Comparison of ENCODE assay signal across 9 cellular contexts in the genomic region with DNA sequence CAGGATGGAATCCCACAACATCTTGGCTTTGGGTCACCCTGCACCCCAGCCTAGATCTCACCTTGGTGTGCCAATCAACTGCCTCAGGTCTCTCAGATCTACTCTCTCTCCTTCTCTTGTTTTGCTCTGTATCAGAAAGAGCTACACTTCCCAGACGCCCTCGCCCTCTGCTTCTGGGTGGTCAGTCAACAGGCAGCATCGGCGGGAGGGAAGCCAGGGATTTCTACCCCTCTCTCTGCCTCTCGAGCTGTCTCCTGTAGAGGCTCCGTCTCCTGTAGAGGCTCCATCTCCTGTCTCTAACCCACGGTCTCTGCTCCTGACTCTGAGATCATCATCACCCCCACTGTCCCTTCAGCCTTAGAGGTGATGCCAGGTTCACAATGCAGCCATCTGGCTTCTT.
"Had no signal": no experiment of that assay in that cellular context is flagged by ENCODE, and none has a peak within 500 bp of the region (broad histone marks: within the 10 kb centered on the region; RNA-seq: fewer than 3 reads in every experiment).

No MANE protein-coding gene starts in this region.

- H3K4me1 ChIP-seq: HAP-1 had no signal

- H3K4me2 ChIP-seq: GM23338 had no signal

- H3K27ac Mint-ChIP-seq: GM23338, H9, HFFc6 had no signal

- H3K9ac ChIP-seq: GM23248 had no signal

- DNase-seq: GM23248, GOT3, H7, H9, HCEC 1CT, HFFc6 had no signal

- H3K4me3 ChIP-seq: GM23248, GM23338, HAP-1 had no signal

- H3K27ac ChIP-seq: GM23248 had no signal

- H3K4me3 Mint-ChIP-seq: GM23338, H9, HFFc6 had no signal

- H3K36me3 ChIP-seq: HAP-1 had no signal

- H3K4me1 Mint-ChIP-seq: GM23338, H9 had no signal

- ATAC-seq: GM23338, HCT116 had no signal

- H3K9me3 ChIP-seq: HAP-1 had no signal
